8 cellular contexts compared by ENCODE assay signal in genomic region chr10:114304017-114304565, GRCh38.
DNase-seq lines count a peak whose midpoint lies in the region; ATAC-seq, FAIRE-seq and TF ChIP-seq lines count a peak whose summit lies in the region.

No MANE protein-coding gene starts in this region.

- CTCF ChIA-PET in CD8-positive, alpha-beta T cell (lab: Charles Lee), result interaction anchor here (0.6 to 3.0 kb wide), 65 partner anchors 9 to 1130 kb away, joined by 3 to 54 read pairs (median 4); partner anchors contain the start of gene FHIP2A
- CTCF ChIA-PET in activated CD8-positive, alpha-beta memory T cell treated with anti-CD3 and anti-CD28 coated beads, Interleukin-2, amount 10 ng/mL, durations not matched to agents 7 days and 5 days (lab: Charles Lee), result interaction anchor here (0.6 to 3.1 kb wide), 68 partner anchors 9 to 902 kb away, joined by 3 to 50 read pairs (median 4); partner anchors contain the start of gene FHIP2A
- CTCF ChIA-PET in endothelial cell of umbilical vein (lab: Charles Lee), result interaction anchor here (0.6 to 2.7 kb wide), 80 partner anchors 8 to 1248 kb away, joined by 3 to 124 read pairs (median 5); partner anchors contain the start of gene FHIP2A

- peaks cover 27% of the 10 kb centered on the region for H3K36me3 Mint-ChIP-seq in CD8-positive, alpha-beta T cell
- no peaks in the 10 kb centered on the region for H3K36me3 Mint-ChIP-seq in activated CD8-positive, alpha-beta memory T cell treated with anti-CD3 and anti-CD28 coated beads, Interleukin-2, amount 10 ng/mL, durations not matched to agents 7 days and 5 days

- BruUV-seq in endothelial cell of umbilical vein (replicated peaks; lab: Mats Ljungman, UMichigan), result no TSS peak

- POLR2A ChIA-PET in CD8-positive, alpha-beta T cell (lab: Charles Lee), result interaction anchor here (0.9 to 1.7 kb wide), 3 partner anchors 178 to 518 kb away, joined by 3 to 4 read pairs (median 3); partner anchors contain the start of gene FHIP2A
- POLR2A ChIA-PET in endothelial cell of umbilical vein (lab: Charles Lee), result no interaction called here

- peak; percentile 99 for FAIRE-seq in endothelial cell of umbilical vein (lab: Jason Lieb, UNC)

- H3K27me3 ChIP-seq in CD8-positive, alpha-beta T cell (ENCODE audit: insufficient read depth, low read length), result no peaks in the 10 kb centered on the region
- H3K27me3 ChIP-seq in endothelial cell of umbilical vein (ENCODE audit: control insufficient read depth in 2 of 2, insufficient read depth in 2 of 2, low read length in 2 of 2), result peaks cover 2 to 10% of the 10 kb centered on the region in 2 experiments

- peak; percentile 36 for ATAC-seq in CD8-positive, alpha-beta T cell
- ATAC-seq in GM19452 (IDR thresholded peaks at IDR 0.05; ENCODE audit: unreplicated experiment), result peak; percentile 82
- ATAC-seq in HG03571 (IDR thresholded peaks at IDR 0.05; ENCODE audit: unreplicated experiment), result peak; percentile 85
- ATAC-seq in activated CD8-positive, alpha-beta memory T cell treated with anti-CD3 and anti-CD28 coated beads, Interleukin-2, amount 10 ng/mL, durations not matched to agents 7 days and 5 days, result peak; percentile 70

- no peaks in the 10 kb centered on the region for H3K27me3 Mint-ChIP-seq in CD8-positive, alpha-beta T cell (ENCODE audit: low read depth)
- no peaks in the 10 kb centered on the region for H3K27me3 Mint-ChIP-seq in activated CD8-positive, alpha-beta memory T cell treated with anti-CD3 and anti-CD28 coated beads, Interleukin-2, amount 10 ng/mL, durations not matched to agents 7 days and 5 days

- H3K27ac Mint-ChIP-seq in CD8-positive, alpha-beta T cell, result peak overlapping the region; percentile 70
- H3K27ac Mint-ChIP-seq in activated CD8-positive, alpha-beta memory T cell treated with anti-CD3 and anti-CD28 coated beads, Interleukin-2, amount 10 ng/mL, durations not matched to agents 7 days and 5 days, result peak overlapping the region; percentile 84

- no peaks in the 10 kb centered on the region for H3K9me3 Mint-ChIP-seq in CD8-positive, alpha-beta T cell
- H3K9me3 Mint-ChIP-seq in activated CD8-positive, alpha-beta memory T cell treated with anti-CD3 and anti-CD28 coated beads, Interleukin-2, amount 10 ng/mL, durations not matched to agents 7 days and 5 days (ENCODE audit: low read depth), result no peaks in the 10 kb centered on the region

- H3K4me2 ChIP-seq in endothelial cell of umbilical vein (ENCODE audit: insufficient read depth, low read length), result peak overlapping the region; percentile 40

- intact Hi-C loops in CD8-positive, alpha-beta T cell (cut with DNase I, micrococcal nuclease), result loop anchor here (1.0 to 10.0 kb wide), 13 partner anchors 129 to 828 kb away; partner anchors contain the start of genes CCDC186 (in 2 of the 2), CASP7 (in 1 of the 2), DCLRE1A (in 1 of the 2) and FHIP2A (in 1 of the 2)
- intact Hi-C loops in endothelial cell of umbilical vein (cut with micrococcal nuclease), result loop anchor here (1.0 to 2.0 kb wide), 12 partner anchors 100 to 826 kb away; partner anchors contain the start of gene AFAP1L2

- peak overlapping the region; percentile 7 for H3K27ac ChIP-seq in CD8-positive, alpha-beta T cell (ENCODE audit: low read depth, low read length)
- no peak overlapping the region for H3K27ac ChIP-seq in endothelial cell of umbilical vein (ENCODE audit: insufficient read depth, low read depth, low read length)

- TF ChIP-seq POLR2A in endothelial cell of umbilical vein (IDR thresholded peaks at IDR 0.05; ENCODE audit: low read depth, low read length), result no peak

- H3K4me1 ChIP-seq in CD8-positive, alpha-beta T cell (ENCODE audit: insufficient read depth, low read length), result peaks cover 4% of the 10 kb centered on the region
- peaks cover 8% of the 10 kb centered on the region for H3K4me1 ChIP-seq in endothelial cell of umbilical vein (ENCODE audit: control insufficient read depth, extremely low read depth, insufficient read depth, low read length)

- DNase-seq in CD8-positive, alpha-beta T cell, result peak; percentile 31 to 80 (median 61)
- DNase-seq in NCI-H82 treated with DMSO at 0.1 percent for 48 hours (lab: John Stamatoyannopoulos, UW; ENCODE audit: unreplicated experiment) (peak; percentile 4), endothelial cell of umbilical vein (ENCODE audit: low read depth, low spot score) (peak; percentile 91), middle frontal gyrus (ENCODE audit: extremely low spot score, low spot score) (peak; percentile 84)
- peak; percentile 88 for DNase-seq in activated CD8-positive, alpha-beta memory T cell treated with anti-CD3 and anti-CD28 coated beads, Interleukin-2, amount 10 ng/mL, durations not matched to agents 7 days and 5 days
- peak; percentile 53 to 59 for DNase-seq in stimulated activated CD8-positive, alpha-beta memory T cell treated with anti-CD3 and anti-CD28 coated beads, Interleukin-15, amount 100 ng/mL, for 48 hours (ENCODE audit: low read depth in 2 of 2)

- no peaks in the 10 kb centered on the region for H3K36me3 ChIP-seq in CD8-positive, alpha-beta T cell (ENCODE audit: insufficient read depth, low read length)
- no peaks in the 10 kb centered on the region for H3K36me3 ChIP-seq in endothelial cell of umbilical vein (ENCODE audit: control insufficient read depth in 2 of 2, extremely low read depth in 1 of 2, insufficient read depth in 2 of 2, low read length in 2 of 2)

- H3K4me3 ChIP-seq in CD8-positive, alpha-beta T cell (ENCODE audit: low read depth, low read length), result peak overlapping the region; percentile 59
- H3K4me3 ChIP-seq in endothelial cell of umbilical vein (replicated peaks in 1 of 3; ENCODE audit: insufficient read depth in 1 of 3, low read depth in 1 of 3, low read length in 3 of 3), result peak overlapping the region in 1 of 3 experiments; percentile 12

- peak overlapping the region; percentile 8 for H3K9ac ChIP-seq in endothelial cell of umbilical vein (replicated peaks; ENCODE audit: extremely low read depth, insufficient read depth, low read length)

- H4K20me1 ChIP-seq in endothelial cell of umbilical vein (replicated peaks; ENCODE audit: control insufficient read depth, extremely low read depth, insufficient read depth, low read length), result no peaks in the 10 kb centered on the region

- dilution Hi-C loops in endothelial cell of umbilical vein (cut with MboI; ENCODE audit: extremely low pct_ligation_motif_present, low sequenced_read_pairs), result no loop called here

- H3K4me3 Mint-ChIP-seq in CD8-positive, alpha-beta T cell, result peak overlapping the region; percentile 89
- H3K4me3 Mint-ChIP-seq in activated CD8-positive, alpha-beta memory T cell treated with anti-CD3 and anti-CD28 coated beads, Interleukin-2, amount 10 ng/mL, durations not matched to agents 7 days and 5 days, result peak overlapping the region; percentile 81

- TF ChIP-seq CTCF in CD8-positive, alpha-beta T cell (IDR thresholded peaks at IDR 0.05), result peak; percentile 50
- peak; percentile 77 to 87 for TF ChIP-seq CTCF in endothelial cell of umbilical vein (IDR thresholded peaks at IDR 0.05; ENCODE audit: extremely low read depth in 1 of 2, insufficient read depth in 1 of 2, low read depth in 1 of 2, low read length in 2 of 2)

- no peaks in the 10 kb centered on the region for H3K79me2 ChIP-seq in endothelial cell of umbilical vein (ENCODE audit: control insufficient read depth, insufficient read depth, low read length)

- H3K4me1 Mint-ChIP-seq in CD8-positive, alpha-beta T cell (ENCODE audit: low read depth), result peaks cover 10% of the 10 kb centered on the region
- H3K4me1 Mint-ChIP-seq in activated CD8-positive, alpha-beta memory T cell treated with anti-CD3 and anti-CD28 coated beads, Interleukin-2, amount 10 ng/mL, durations not matched to agents 7 days and 5 days, result peaks cover 10% of the 10 kb centered on the region

- H3K9me3 ChIP-seq in CD8-positive, alpha-beta T cell (ENCODE audit: low read length), result no peaks in the 10 kb centered on the region
- no peaks in the 10 kb centered on the region for H3K9me3 ChIP-seq in endothelial cell of umbilical vein (replicated peaks; ENCODE audit: control insufficient read depth, insufficient read depth, low read length)

- peak overlapping the region; percentile 30 for H2AFZ ChIP-seq in endothelial cell of umbilical vein (ENCODE audit: low read depth, low read length)

- no peaks in the 10 kb centered on the region for H3K9me1 ChIP-seq in endothelial cell of umbilical vein (replicated peaks; ENCODE audit: control insufficient read depth, extremely low read depth, insufficient read depth, low read length)

TF ChIP-seq in endothelial cell of umbilical vein, 7 proteins besides CTCF, POLR2A, EP300 and RAD21:
- no peak for TF ChIP-seq GATA2 (IDR thresholded peaks at IDR 0.05; ENCODE audit: insufficient read depth, insufficient read length, low read depth, low read length)
- no peak for TF ChIP-seq MAX (IDR thresholded peaks at IDR 0.05; ENCODE audit: insufficient read depth, insufficient read length)
- TF ChIP-seq POLR2AphosphoS5 (IDR thresholded peaks at IDR 0.05; ENCODE audit: insufficient read depth, low read depth, low read length), result no peak
- TF ChIP-seq JUN (IDR thresholded peaks at IDR 0.05; ENCODE audit: borderline replicate concordance, insufficient read depth, insufficient read length, low read depth), result no peak
- no peak for TF ChIP-seq MYC (IDR thresholded peaks at IDR 0.05; ENCODE audit: low read depth, low read length)
- no peak for TF ChIP-seq EZH2 (IDR thresholded peaks at IDR 0.05; ENCODE audit: borderline replicate concordance, low read depth, low read length, severe bottlenecking)
- TF ChIP-seq FOS (IDR thresholded peaks at IDR 0.05; ENCODE audit: borderline replicate concordance, insufficient read depth, low read length), result no peak

Comparison
In these comparisons a context has a peak if more than half of its experiments do, and no peak if none do; other contexts are left out.
1. DNase-seq: peak in every context shown above with its lines; median percentile 91 in endothelial cell of umbilical vein; 88 in activated CD8-positive, alpha-beta memory T cell treated with anti-CD3 and anti-CD28 coated beads, Interleukin-2, amount 10 ng/mL, durations not matched to agents 7 days and 5 days; 84 in middle frontal gyrus; 61 in CD8-positive, alpha-beta T cell; 56 in stimulated activated CD8-positive, alpha-beta memory T cell treated with anti-CD3 and anti-CD28 coated beads, Interleukin-15, amount 100 ng/mL, for 48 hours; 4 in NCI-H82 treated with DMSO at 0.1 percent for 48 hours.